ENCODE assay signal across 8 cellular contexts in the genomic region with DNA sequence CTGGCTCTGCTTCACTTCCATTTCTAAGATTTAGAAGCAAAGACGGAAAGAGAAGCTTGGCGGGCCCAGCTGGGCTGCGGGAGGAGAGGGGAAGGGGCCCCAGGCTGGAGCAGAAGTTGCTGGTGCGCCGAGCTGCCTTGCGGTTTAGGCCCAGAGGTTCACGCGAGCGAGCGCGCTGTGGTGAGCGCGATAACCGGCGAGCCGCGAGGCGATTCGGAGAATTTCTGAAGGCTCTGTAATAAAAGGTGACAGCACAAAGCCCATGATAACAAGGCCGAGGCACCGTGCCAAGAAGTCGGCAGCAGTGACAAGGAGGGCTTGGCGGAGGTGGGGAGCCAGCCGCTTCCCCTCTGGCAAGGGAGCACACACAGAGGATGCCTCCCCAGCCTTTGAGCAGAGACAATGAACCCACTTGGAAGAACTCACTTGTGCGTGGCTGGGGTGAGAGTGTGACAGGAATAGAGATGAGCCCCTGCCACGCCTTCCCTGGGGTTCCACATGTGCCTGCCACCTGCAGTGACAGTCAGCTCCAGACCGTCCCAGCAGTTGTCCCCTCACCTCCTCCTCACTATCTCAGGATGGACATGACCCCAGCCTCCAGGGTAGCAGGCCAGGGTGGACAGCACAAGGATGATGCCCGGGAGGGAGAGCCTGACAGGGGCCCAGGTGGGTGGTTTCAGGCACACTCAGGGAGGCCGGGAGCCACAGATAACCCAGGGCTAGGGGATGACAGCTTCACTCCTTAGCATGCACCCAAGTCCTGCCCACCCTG.
DNase-seq lines count a peak whose midpoint lies in the region; ATAC-seq and TF ChIP-seq lines count a peak whose summit lies in the region.

No MANE protein-coding gene starts in this region.

- no peak overlapping the region for H2AFZ ChIP-seq in DND-41 (ENCODE audit: low read depth, low read length)

- 0 out of 2 replicates have a peak, but pooled peaks cover 2% of the 10 kb centered on the region for H4K20me1 ChIP-seq in DND-41 (ENCODE audit: insufficient read depth, low read length)

- H3K27ac ChIP-seq in DND-41 (ENCODE audit: low read length) (peak overlapping the region; percentile 85), spleen (peak overlapping the region in 2 of 8 donors; percentile 7 to 28)

- no peaks in the 10 kb centered on the region for H3K36me3 ChIP-seq in DND-41 (ENCODE audit: insufficient read depth, low read length)
- no peaks in the 10 kb centered on the region for H3K36me3 ChIP-seq in spleen

- WGBS in spleen, 5 donors, result 10 to 38% (median 21%) methylated on average over 27 to 29 of the region's 29 CpGs

- peak overlapping the region in 1 of 2 experiments; percentile 23; a peak in 2 of 4 replicates for H3K4me3 ChIP-seq in DND-41 (ENCODE audit: low read depth in 1 of 2, low read length in 2 of 2)
- no peak overlapping the region for H3K4me3 ChIP-seq in spleen

- ATAC-seq in DND-41 (ENCODE audit: insufficient read depth, low read depth) (peak; percentile 72), HG02981 (IDR thresholded peaks at IDR 0.05; ENCODE audit: unreplicated experiment) (no peak), HG03175 (IDR thresholded peaks at IDR 0.05; ENCODE audit: unreplicated experiment) (no peak), HG03139 (IDR thresholded peaks at IDR 0.05; ENCODE audit: unreplicated experiment) (no peak), HG02884 (IDR thresholded peaks at IDR 0.05; ENCODE audit: unreplicated experiment) (no peak)

- no peaks in the 10 kb centered on the region for H3K9me3 ChIP-seq in DND-41 (ENCODE audit: insufficient read depth, low read length, severe bottlenecking)
- H3K9me3 ChIP-seq in spleen, result no peaks in the 10 kb centered on the region

- no peak for TF ChIP-seq CTCF in DND-41 (IDR thresholded peaks at IDR 0.05; ENCODE audit: borderline replicate concordance, extremely low read depth, low read length, poor library complexity, severe bottlenecking)
- TF ChIP-seq CTCF in spleen (IDR thresholded peaks at IDR 0.05 in 8 of 11, conservative IDR thresholded peaks at IDR 0.05 in 3 of 11), result no peak

- intact Hi-C loops in spleen (cut with DNase I; ENCODE audit: low total_unique reads), result no loop called here

- H3K4me1 ChIP-seq in DND-41 (ENCODE audit: insufficient read depth, low read length), result peaks cover 100% of the 10 kb centered on the region
- H3K4me1 ChIP-seq in spleen, result peaks cover 6 to 33% (median 15%) of the 10 kb centered on the region in 6 donors

- H3K9ac ChIP-seq in DND-41 (ENCODE audit: low read depth, low read length), result peak overlapping the region; percentile 50

- peak; percentile 95 for DNase-seq in DND-41
- DNase-seq in RPMI8226, result peak; percentile 17
- DNase-seq in activated naive CD8-positive, alpha-beta T cell treated with anti-CD3 and anti-CD28 coated beads, Interleukin-2, amount 50 U/mL, for 16 hours (ENCODE audit: low read depth, low spot score), result peak; percentile 16
- DNase-seq in spleen, result peak; percentile 89

- no peaks in the 10 kb centered on the region for H3K79me2 ChIP-seq in DND-41 (ENCODE audit: insufficient read depth, low read length)

- H3K27me3 ChIP-seq in DND-41 (ENCODE audit: insufficient read depth, low read length, poor library complexity) (no peaks in the 10 kb centered on the region), spleen (replicated peaks in 1 of 7) (peaks cover 0 to 55% (median 12%) of the 10 kb centered on the region in 7 donors)

- H3K4me2 ChIP-seq in DND-41 (ENCODE audit: insufficient read depth, low read length), result peak overlapping the region; percentile 56

- TF ChIP-seq POLR2A in spleen (IDR thresholded peaks at IDR 0.05), result no peak

Comparison
In these comparisons a context has a peak if more than half of its experiments do, and no peak if none do; other contexts are left out.
1. DNase-seq: peak in every context shown above with its lines; median percentile 95 in DND-41; 89 in spleen; 17 in RPMI8226; 16 in activated naive CD8-positive, alpha-beta T cell treated with anti-CD3 and anti-CD28 coated beads, Interleukin-2, amount 50 U/mL, for 16 hours.